ENCODE assay signal across 8 cellular contexts in genomic region chr1:31102501-31102950, GRCh38. TPM values are rescaled to one million over a fixed set of nuclear protein-coding genes. Genes with fewer than 3 reads are reported as not detected.
DNase-seq lines count a peak whose midpoint lies in the region; ATAC-seq, FAIRE-seq and TF ChIP-seq lines count a peak whose summit lies in the region.

No MANE protein-coding gene starts in this region.

- no peak for TF ChIP-seq CTCF in astrocyte of the cerebellum (IDR thresholded peaks at IDR 0.05; ENCODE audit: low read depth, low read length, missing control alignments)

- in situ Hi-C loops in astrocyte of the cerebellum (cut with HindIII; ENCODE audit: low sequenced_read_pairs), result no loop called here

- no peak for ATAC-seq in HG02588 (IDR thresholded peaks at IDR 0.05; ENCODE audit: unreplicated experiment)

- H3K4me3 ChIP-seq in astrocyte of the cerebellum (ENCODE audit: low read depth, low read length), result no peak overlapping the region

- DNase-seq in HEK293T (ENCODE audit: extremely low spot score), result peak; percentile 50
- DNase-seq in astrocyte of the cerebellum (ENCODE audit: low read depth), result peak; percentile 9
- peak; percentile 37 for DNase-seq in hepatic stellate cell (ENCODE audit: low spot score)
- DNase-seq in stromal cell of bone marrow (ENCODE audit: low read depth), result peak; percentile 38
- DNase-seq in frontal cortex (ENCODE audit: low spot score in 2 of 2), result no peak
- no peak for DNase-seq in cortex of kidney (lab: John Stamatoyannopoulos, UW)
- DNase-seq in SK-N-DZ (ENCODE audit: low spot score), result no peak

- CTCF ChIA-PET in HEK293T (lab: Yijun Ruan, JAX), result interaction anchor here (0.8 kb wide), 1 partner anchor 125 kb away, joined by 3 read pairs; no protein-coding TSS in a partner anchor

- POLR2A ChIA-PET in HEK293T (lab: Yijun Ruan, JAX), result no interaction called here

- FAIRE-seq in frontal cortex (lab: Jason Lieb, UNC), result no peak

TF ChIP-seq in HEK293T, 16 proteins besides CTCF, POLR2A, EP300 and RAD21:
- TF ChIP-seq L3MBTL2 (conservative IDR thresholded peaks at IDR 0.05) (no peak), HDGF (IDR thresholded peaks at IDR 0.05; ENCODE audit: borderline replicate concordance) (no peak), BHLHE40 (IDR thresholded peaks at IDR 0.05; ENCODE audit: borderline replicate concordance) (no peak), FOXA1 (IDR thresholded peaks at IDR 0.05) (no peak), SUZ12 (IDR thresholded peaks at IDR 0.05) (no peak), ZNF384 (IDR thresholded peaks at IDR 0.05) (no peak), FOXK2 (IDR thresholded peaks at IDR 0.05) (no peak), LEF1 (IDR thresholded peaks at IDR 0.05; ENCODE audit: borderline replicate concordance) (no peak), ELF4 (IDR thresholded peaks at IDR 0.05) (no peak), SP1 (IDR thresholded peaks at IDR 0.05) (no peak), NFRKB (IDR thresholded peaks at IDR 0.05) (no peak)

RNA-seq across cellular contexts. Expression of gene PUM1, which starts 37.0 kb away (rescaled TPM):
- total RNA-seq in frontal cortex, result 123 TPM
- 35.0 and 41.7 TPM in 2 replicates for polyA plus RNA-seq in SK-N-DZ (2014; cell fraction: cytosol; rRNA removed)
- polyA plus RNA-seq in SK-N-DZ (2014; cell fraction: nucleus; rRNA removed), result 37.7 and 70.0 TPM in 2 replicates

Comparison
In these comparisons a context has a peak if more than half of its experiments do, and no peak if none do; other contexts are left out.
1. DNase-seq: peak in HEK293T (single experiment), astrocyte of the cerebellum (single experiment), hepatic stellate cell (single experiment) and stromal cell of bone marrow (single experiment); none in frontal cortex (0 of 2), cortex of kidney (single experiment) and SK-N-DZ (single experiment).